ENCODE assay signal across 12 cellular contexts in genomic region chr11:75469785-75470405, GRCh38.
"Had no signal": no experiment of that assay in that cellular context is flagged by ENCODE, and none has a peak within 500 bp of the region (broad histone marks: within the 10 kb centered on the region; RNA-seq: fewer than 3 reads in every experiment).

No MANE protein-coding gene starts in this region.

- DNase-seq: activated CD4-positive, alpha-beta memory T cell treated with anti-CD3 and anti-CD28 coated beads for 36 hours; activated CD4-positive, CD25-positive, alpha-beta regulatory T cell treated with anti-CD3 and anti-CD28 coated beads, Interleukin-2, amount 50 U/mL, for 72 hours; activated gamma-delta T cell treated with Interleukin-2 at 50 U/mL for 16 hours; activated naive CD8-positive, alpha-beta T cell treated with anti-CD3 and anti-CD28 coated beads, Interleukin-2, amount 10 ng/mL, durations not matched to agents 7 days and 5 days; activated T-cell treated with anti-CD3 and anti-CD28 coated beads, Interleukin-2, amount 50 U/mL, for 48 hours; esophagus squamous epithelium; foreskin fibroblast; glutamatergic neuron; immature natural killer cell; left cardiac atrium; naive B cell had no signal

- H3K27me3 ChIP-seq: esophagus squamous epithelium, neutrophil had no signal

- H3K9me3 ChIP-seq: esophagus squamous epithelium, neutrophil had no signal

- H3K4me3 ChIP-seq: esophagus squamous epithelium had no signal

- H3K36me3 ChIP-seq: esophagus squamous epithelium, neutrophil had no signal

- ATAC-seq: left cardiac atrium had no signal

- H3K27ac ChIP-seq: neutrophil had no signal
